In the genomic region with DNA sequence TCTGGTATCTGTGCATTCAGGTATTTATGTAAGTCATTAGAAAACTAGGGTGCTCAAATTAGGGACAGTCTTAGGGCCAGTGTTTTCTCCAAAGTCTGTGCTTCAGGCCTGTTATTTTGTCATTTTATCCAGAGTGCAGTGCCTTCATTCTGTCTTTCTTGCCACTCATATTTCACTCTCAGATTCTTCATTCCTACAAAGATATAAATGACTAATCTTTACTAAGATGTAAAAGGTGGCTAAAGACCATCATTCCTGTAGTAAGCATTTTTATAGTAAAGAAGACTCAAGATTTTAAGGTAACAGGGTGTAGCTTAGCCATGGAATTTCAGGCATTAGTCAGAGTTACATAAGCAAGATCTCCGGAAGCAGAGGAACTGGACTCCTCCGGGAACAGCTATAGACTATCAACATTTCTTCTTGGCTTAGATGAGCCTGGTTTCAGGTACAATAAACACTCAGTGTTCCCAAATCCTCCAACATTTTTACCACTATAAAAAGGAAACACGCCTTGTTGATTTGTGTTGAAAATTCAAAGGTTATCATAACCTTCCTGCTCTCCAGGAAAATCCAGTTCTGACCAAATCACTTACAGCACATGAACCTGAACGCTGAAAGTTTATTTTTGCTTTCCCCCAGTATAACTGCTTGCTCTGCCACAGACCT, we compare ENCODE assay signal across 10 cellular contexts. TPM values are rescaled to one million over a fixed set of nuclear protein-coding genes. Genes with fewer than 3 reads are reported as not detected.
DNase-seq lines count a peak whose midpoint lies in the region; ATAC-seq and TF ChIP-seq lines count a peak whose summit lies in the region.
"Had no signal": no experiment of that assay in that cellular context is flagged by ENCODE, and none has a peak within 500 bp of the region (broad histone marks: within the 10 kb centered on the region; RNA-seq: fewer than 3 reads in every experiment).

No MANE protein-coding gene starts in this region.

- H3K4me1 ChIP-seq in heart right ventricle = peaks cover 3 to 39% (median 32%) of the 10 kb centered on the region in 9 donors

- H3K36me3 ChIP-seq in heart right ventricle = no peaks in the 10 kb centered on the region
- H3K36me3 ChIP-seq: WERI-Rb-1 had no signal

- no peaks in the 10 kb centered on the region for H3K27me3 ChIP-seq in heart right ventricle

- no peak for TF ChIP-seq CTCF in heart right ventricle (IDR thresholded peaks at IDR 0.05)

- peaks cover 0 to 20% (median 7%) of the 10 kb centered on the region in 11 donors for H3K9me3 ChIP-seq in heart right ventricle

- ATAC-seq in heart right ventricle (peak; percentile 69 to 90 (median 80)), HG02678 (IDR thresholded peaks at IDR 0.05; ENCODE audit: unreplicated experiment) (no peak)

- DNase-seq in GM03348 (ENCODE audit: low spot score) = peak; percentile 51
- DNase-seq in amniotic epithelial cell (ENCODE audit: low read depth) = peak; percentile 47
- no peak for DNase-seq in heart right ventricle
- DNase-seq in renal cortical epithelial cell (ENCODE audit: low read depth) = peak; percentile 78
- DNase-seq in effector CD4-positive, alpha-beta T cell = no peak
- no peak for DNase-seq in NCI-H1092 treated with DMSO at 0.1 percent for 48 hours (lab: John Stamatoyannopoulos, UW)
- DNase-seq in cerebellar nuclear complex (lab: John Stamatoyannopoulos, UW) = no peak
- DNase-seq: NCI-H1930, WERI-Rb-1 had no signal

- peak overlapping the region in 8 of 10 donors; percentile 43 to 72 (median 64) for H3K27ac ChIP-seq in heart right ventricle
- H3K27ac ChIP-seq: WERI-Rb-1 had no signal

- intact Hi-C loops in heart right ventricle (cut with DNase I) = no loop called here

- H3K4me3 ChIP-seq in heart right ventricle = peak overlapping the region in 5 of 10 donors; percentile 18 to 32 (median 25)

- WGBS in heart right ventricle, 2 donors = 13 to 19% methylated on average over 4 of the region's 4 CpGs

RNA-seq across cellular contexts. Expression of gene SERPINB1, which starts 23.8 kb away (rescaled TPM):
- total RNA-seq in heart right ventricle (10 to 100 TPM; 17.7 to 73.7 (median 22.5) TPM), renal cortical epithelial cell (43.6 and 79.7 TPM in 2 replicates)
- 10 to 100 TPM; 16.3 to 16.6 TPM for polyA plus RNA-seq in heart right ventricle

RNA-seq across cellular contexts. Expression of gene WRNIP1, which starts 52.7 kb away (rescaled TPM):
- total RNA-seq in heart right ventricle (10 to 100 TPM; 29.7 to 41.7 (median 35.4) TPM), renal cortical epithelial cell (55.2 and 58.5 TPM in 2 replicates)
- 10 to 100 TPM; 35.8 to 44.9 TPM for polyA plus RNA-seq in heart right ventricle

Comparison
In these comparisons a context has a peak if more than half of its experiments do, and no peak if none do; other contexts are left out.
1. DNase-seq: peak in GM03348 (single experiment), amniotic epithelial cell (single experiment) and renal cortical epithelial cell (single experiment); none in heart right ventricle (0 of 2), effector CD4-positive, alpha-beta T cell (single experiment), NCI-H1092 treated with DMSO at 0.1 percent for 48 hours (single experiment) and cerebellar nuclear complex (0 of 2).